In genomic region chr3:156554515-156554841, GRCh38 we compare ENCODE assay signal across 8 cellular contexts. TPM values are rescaled to one million over a fixed set of nuclear protein-coding genes. Genes with fewer than 3 reads are reported as not detected.
DNase-seq lines count a peak whose midpoint lies in the region; ATAC-seq and TF ChIP-seq lines count a peak whose summit lies in the region.

No MANE protein-coding gene starts in this region.

- H3K4me3 Mint-ChIP-seq in endothelial cell (ENCODE audit: unreplicated experiment) (peak overlapping the region; percentile 93), osteocyte (ENCODE audit: unreplicated experiment) (peak overlapping the region; percentile 97)

- peaks cover 35% of the 10 kb centered on the region for H3K4me1 Mint-ChIP-seq in endothelial cell (ENCODE audit: unreplicated experiment)
- H3K4me1 Mint-ChIP-seq in osteocyte (ENCODE audit: unreplicated experiment), result peaks cover 48% of the 10 kb centered on the region

- peak overlapping the region; percentile 74 for H3K4me3 ChIP-seq in OCI-LY1 (ENCODE audit: low read depth, low read length, poor library complexity, severe bottlenecking)

- H3K4me2 ChIP-seq in OCI-LY1 (ENCODE audit: low read length), result peak overlapping the region; percentile 87

- peaks cover 13% of the 10 kb centered on the region; the same call in 1 of the 2 replicates for H3K36me3 ChIP-seq in ES-I3 (ENCODE audit: insufficient read depth, low read length)
- H3K36me3 ChIP-seq in OCI-LY1 (ENCODE audit: insufficient read depth, low read length), result peaks cover 37% of the 10 kb centered on the region

- peaks cover 10% of the 10 kb centered on the region for H3K36me3 Mint-ChIP-seq in endothelial cell (ENCODE audit: low read depth, unreplicated experiment)
- peaks cover 35% of the 10 kb centered on the region for H3K36me3 Mint-ChIP-seq in osteocyte (ENCODE audit: unreplicated experiment)

- peaks cover 2% of the 10 kb centered on the region for H3K27me3 Mint-ChIP-seq in endothelial cell (ENCODE audit: unreplicated experiment)
- no peaks in the 10 kb centered on the region for H3K27me3 Mint-ChIP-seq in osteocyte (ENCODE audit: unreplicated experiment)

- no peak for ATAC-seq in HG02678 (IDR thresholded peaks at IDR 0.05; ENCODE audit: unreplicated experiment)

- H3K27me3 ChIP-seq in OCI-LY1 (ENCODE audit: insufficient read depth, low read length), result no peaks in the 10 kb centered on the region

- DNase-seq in endothelial cell (ENCODE audit: low spot score) (no peak), osteocyte (ENCODE audit: extremely low spot score, unreplicated experiment) (no peak), DMS53 treated with DMSO at 0.1 percent for 48 hours (lab: John Stamatoyannopoulos, UW; ENCODE audit: unreplicated experiment) (no peak), kidney tubule cell (ENCODE audit: low spot score) (no peak), G401 (ENCODE audit: low spot score) (no peak)

- H4K20me1 ChIP-seq in OCI-LY1 (ENCODE audit: insufficient read depth, low read length), result no peaks in the 10 kb centered on the region

- no peaks in the 10 kb centered on the region for H3K9me2 ChIP-seq in OCI-LY1 (ENCODE audit: low read depth, low read length)

- H3K4me1 ChIP-seq in ES-I3 (ENCODE audit: insufficient read depth, low read length), result no peaks in the 10 kb centered on the region
- H3K4me1 ChIP-seq in OCI-LY1 (ENCODE audit: insufficient read depth, low read length, severe bottlenecking), result peaks cover 21% of the 10 kb centered on the region

- H3K9ac ChIP-seq in ES-I3 (ENCODE audit: low read depth, low read length), result peak overlapping the region; percentile 87
- peak overlapping the region; percentile 70 for H3K9ac ChIP-seq in OCI-LY1 (ENCODE audit: low read length)

- H2AFZ ChIP-seq in OCI-LY1 (ENCODE audit: low read length), result no peak overlapping the region

- no peaks in the 10 kb centered on the region for H3K9me3 ChIP-seq in ES-I3 (ENCODE audit: control insufficient read depth, insufficient read depth, low read length)
- no peaks in the 10 kb centered on the region for H3K9me3 ChIP-seq in OCI-LY1 (ENCODE audit: low read length)

- peaks cover 32% of the 10 kb centered on the region for H3K79me2 ChIP-seq in OCI-LY1 (ENCODE audit: insufficient read depth, low read length)

- H3K27ac Mint-ChIP-seq in endothelial cell (ENCODE audit: unreplicated experiment) (peak overlapping the region; percentile 30), osteocyte (ENCODE audit: unreplicated experiment) (peak overlapping the region; percentile 95)

- TF ChIP-seq CTCF in OCI-LY1 (IDR thresholded peaks at IDR 0.05; ENCODE audit: low read length) (no peak), endothelial cell (IDR thresholded peaks at IDR 0.05; ENCODE audit: unreplicated experiment) (no peak), osteocyte (IDR thresholded peaks at IDR 0.05) (no peak)

- H3K9me3 Mint-ChIP-seq in endothelial cell (ENCODE audit: unreplicated experiment), result no peaks in the 10 kb centered on the region
- no peaks in the 10 kb centered on the region for H3K9me3 Mint-ChIP-seq in osteocyte (ENCODE audit: unreplicated experiment)

- no peak overlapping the region for H3K27ac ChIP-seq in OCI-LY1 (ENCODE audit: low read depth, low read length, poor library complexity, severe bottlenecking)

- in situ Hi-C loops in G401 (cut with HindIII; ENCODE audit: low sequenced_read_pairs), result no loop called here

- no peaks in the 10 kb centered on the region for H3F3A ChIP-seq in OCI-LY1 (ENCODE audit: insufficient read depth, low read length)

RNA-seq across cellular contexts. Expression of gene SSR3, which starts 0.4 kb away (rescaled TPM):
- 148 TPM for total RNA-seq in endothelial cell (ENCODE audit: unreplicated experiment)
- 207 and 208 TPM in 2 replicates for total RNA-seq in osteocyte
- 135 and 144 TPM in 2 replicates for total RNA-seq in G401 (2014; rRNA removed; shearing (Covaris generic))
